In the genomic region with DNA sequence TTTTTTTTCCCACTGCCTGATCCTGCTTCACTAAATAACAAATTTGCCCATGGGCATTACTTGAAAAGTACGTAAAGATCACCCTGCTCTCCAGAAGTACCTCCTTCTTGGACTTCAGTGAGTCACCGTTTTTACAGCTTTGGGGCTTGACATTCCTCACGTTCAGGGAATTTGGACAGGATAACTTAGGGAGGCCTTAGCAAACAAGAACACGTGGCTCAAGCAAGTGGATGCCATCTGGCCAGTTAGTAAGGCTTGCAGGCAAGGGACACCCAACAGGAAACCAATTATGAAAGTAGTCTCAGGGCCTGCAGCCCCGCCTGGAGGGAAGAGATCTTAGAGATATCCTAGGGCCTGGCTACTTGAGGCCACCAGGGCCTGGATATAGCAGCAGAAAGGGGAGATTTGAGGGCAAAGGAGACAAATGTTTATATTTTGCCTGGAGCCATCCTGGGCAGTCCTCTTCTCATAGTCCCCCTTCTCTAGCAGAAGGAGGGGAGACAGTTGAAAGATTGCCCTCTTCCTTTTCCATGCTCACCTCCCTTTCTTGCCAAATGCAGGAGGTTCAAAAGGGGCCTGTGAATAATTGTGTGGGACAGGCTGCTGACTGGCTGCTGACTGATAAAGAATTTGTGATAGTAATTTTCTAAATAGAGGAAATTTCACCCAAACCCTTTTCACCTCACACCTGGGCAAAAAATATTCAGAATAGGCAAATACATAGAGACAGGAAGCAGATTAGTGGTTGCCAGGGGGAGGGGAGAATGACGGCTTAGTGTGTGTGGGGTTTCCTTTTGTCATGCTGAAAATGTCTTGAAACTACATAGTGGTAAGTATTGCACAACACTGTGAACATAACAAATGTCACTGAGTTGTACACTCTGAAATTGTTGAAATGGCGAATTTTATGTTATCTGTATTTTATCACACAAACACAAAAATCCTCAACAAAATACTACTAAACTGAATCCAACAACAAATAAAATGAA, we compare ENCODE assay signal across 8 cellular contexts.
DNase-seq lines count a peak whose midpoint lies in the region; ATAC-seq and TF ChIP-seq lines count a peak whose summit lies in the region.

No MANE protein-coding gene starts in this region.

- POLR2A ChIA-PET in BJ (lab: Charles Lee) = no interaction called here

- H3K27ac ChIP-seq in transverse colon = no peak overlapping the region

- peak; percentile 97 for DNase-seq in BJ (ENCODE audit: low read depth)
- peak; percentile 2 for DNase-seq in KG1 (lab: John Stamatoyannopoulos, UW)
- DNase-seq in activated T-cell treated with anti-CD3 and anti-CD28 coated beads, Interleukin-2, amount 50 U/mL, for 72 hours = peak; percentile 21 to 30
- DNase-seq in iris pigment epithelial cell (ENCODE audit: low read depth) = peak; percentile 89
- no peak for DNase-seq in GOT3 (lab: John Stamatoyannopoulos, UW)
- no peak for DNase-seq in transverse colon
- no peak for DNase-seq in activated CD4-positive, CD25-positive, alpha-beta regulatory T cell (lab: John Stamatoyannopoulos, UW)

- H3K27me3 Mint-ChIP-seq in activated T-cell treated with anti-CD3 and anti-CD28 coated beads, Interleukin-2, amount 50 U/mL, for 72 hours (ENCODE audit: low read depth) = peaks cover 17% of the 10 kb centered on the region

- intact Hi-C loops in transverse colon (cut with DNase I; ENCODE audit: low total_unique reads) = no loop called here

- H3K4me3 Mint-ChIP-seq in activated T-cell treated with anti-CD3 and anti-CD28 coated beads, Interleukin-2, amount 50 U/mL, for 72 hours = peak overlapping the region in 1 of 2 donors; percentile 10

- TF ChIP-seq CTCF in BJ (IDR thresholded peaks at IDR 0.05; ENCODE audit: insufficient read depth, low read depth, low read length) (peak; percentile 28; the same call in 1 of the 2 replicates), transverse colon (IDR thresholded peaks at IDR 0.05) (no peak)

- H3K36me3 ChIP-seq in BJ (ENCODE audit: control insufficient read depth, insufficient read depth, low read length) (no peaks in the 10 kb centered on the region), transverse colon (no peaks in the 10 kb centered on the region)

- H3K9me3 ChIP-seq in transverse colon = no peaks in the 10 kb centered on the region

- no peaks in the 10 kb centered on the region for H3K9me3 Mint-ChIP-seq in activated T-cell treated with anti-CD3 and anti-CD28 coated beads, Interleukin-2, amount 50 U/mL, for 72 hours

- H3K36me3 Mint-ChIP-seq in activated T-cell treated with anti-CD3 and anti-CD28 coated beads, Interleukin-2, amount 50 U/mL, for 72 hours (ENCODE audit: insufficient read depth in 2 of 2) = no peaks in the 10 kb centered on the region

- in situ Hi-C loops in transverse colon (cut with MboI; ENCODE audit: low pct_ligation_motif_present in 1 of 4, low pct_unique_long_range_greater_than_20kb in 1 of 4, low sequenced_read_pairs in 3 of 4) = no loop called here

- CTCF ChIA-PET in BJ (lab: Yijun Ruan, JAX) = interaction anchor here (1.2 kb wide), 1 partner anchor 35 kb away, joined by 3 read pairs; no protein-coding TSS in a partner anchor

- WGBS in transverse colon (ENCODE audit: low coverage in 1 of 2), 2 donors = 47 to 75% methylated on average over 1 to 7 of the region's 7 CpGs

- H3K4me3 ChIP-seq in BJ (ENCODE audit: low read depth, low read length) = no peak overlapping the region
- no peak overlapping the region for H3K4me3 ChIP-seq in transverse colon

- no peak for TF ChIP-seq POLR2A in transverse colon (IDR thresholded peaks at IDR 0.05)

- peaks cover 21% of the 10 kb centered on the region for H3K4me1 Mint-ChIP-seq in activated T-cell treated with anti-CD3 and anti-CD28 coated beads, Interleukin-2, amount 50 U/mL, for 72 hours (ENCODE audit: low read depth)

- H3K27ac Mint-ChIP-seq in activated T-cell treated with anti-CD3 and anti-CD28 coated beads, Interleukin-2, amount 50 U/mL, for 72 hours = no peak overlapping the region

- peak; percentile 85 for ATAC-seq in GM19043 (IDR thresholded peaks at IDR 0.05; ENCODE audit: low read depth, unreplicated experiment)
- ATAC-seq in activated T-cell treated with anti-CD3 and anti-CD28 coated beads, Interleukin-2, amount 50 U/mL, for 72 hours (replicated peaks in 1 of 2) = peak; percentile 68 to 75

- no peak for TF ChIP-seq EP300 in transverse colon (IDR thresholded peaks at IDR 0.05; ENCODE audit: low read depth)

- H3K27me3 ChIP-seq in BJ (ENCODE audit: control insufficient read depth, insufficient read depth, low read length) (no peaks in the 10 kb centered on the region), transverse colon (no peaks in the 10 kb centered on the region)

- H3K4me1 ChIP-seq in transverse colon = peaks cover 0 to 4% (median 0%) of the 10 kb centered on the region in 4 donors

Comparison
In these comparisons a context has a peak if more than half of its experiments do, and no peak if none do; other contexts are left out.
1. DNase-seq: peak in BJ (single experiment), KG1 (single experiment), activated T-cell treated with anti-CD3 and anti-CD28 coated beads, Interleukin-2, amount 50 U/mL, for 72 hours (2 of 2) and iris pigment epithelial cell (single experiment); none in GOT3 (single experiment), transverse colon (single experiment) and activated CD4-positive, CD25-positive, alpha-beta regulatory T cell (0 of 4).